Comparison of ENCODE assay signal across 1 cellular context in the genomic region with DNA sequence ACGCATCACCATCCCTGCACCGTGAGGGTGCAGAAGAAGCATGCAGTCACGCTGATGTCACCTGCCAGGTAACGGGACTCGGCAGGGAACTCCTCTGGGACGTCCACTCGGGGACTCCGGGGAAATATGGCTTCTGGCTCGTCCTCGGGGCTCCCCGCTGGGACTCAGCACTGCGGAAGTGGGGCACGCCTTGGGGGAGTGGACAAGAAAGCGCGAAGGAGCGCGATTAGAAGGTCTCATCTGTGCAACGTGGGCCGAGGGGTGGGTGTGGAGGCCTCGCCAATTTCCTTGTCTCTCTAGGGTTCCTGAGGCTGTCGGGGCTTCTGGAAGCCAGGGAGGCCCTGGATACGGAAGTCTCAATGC.
TF ChIP-seq lines count a peak whose summit lies in the region.

No MANE protein-coding gene starts in this region.

TF ChIP-seq in H1, 55 proteins besides CTCF, POLR2A, EP300 and RAD21 (continued from another document):
- TF ChIP-seq, protein P1, sequence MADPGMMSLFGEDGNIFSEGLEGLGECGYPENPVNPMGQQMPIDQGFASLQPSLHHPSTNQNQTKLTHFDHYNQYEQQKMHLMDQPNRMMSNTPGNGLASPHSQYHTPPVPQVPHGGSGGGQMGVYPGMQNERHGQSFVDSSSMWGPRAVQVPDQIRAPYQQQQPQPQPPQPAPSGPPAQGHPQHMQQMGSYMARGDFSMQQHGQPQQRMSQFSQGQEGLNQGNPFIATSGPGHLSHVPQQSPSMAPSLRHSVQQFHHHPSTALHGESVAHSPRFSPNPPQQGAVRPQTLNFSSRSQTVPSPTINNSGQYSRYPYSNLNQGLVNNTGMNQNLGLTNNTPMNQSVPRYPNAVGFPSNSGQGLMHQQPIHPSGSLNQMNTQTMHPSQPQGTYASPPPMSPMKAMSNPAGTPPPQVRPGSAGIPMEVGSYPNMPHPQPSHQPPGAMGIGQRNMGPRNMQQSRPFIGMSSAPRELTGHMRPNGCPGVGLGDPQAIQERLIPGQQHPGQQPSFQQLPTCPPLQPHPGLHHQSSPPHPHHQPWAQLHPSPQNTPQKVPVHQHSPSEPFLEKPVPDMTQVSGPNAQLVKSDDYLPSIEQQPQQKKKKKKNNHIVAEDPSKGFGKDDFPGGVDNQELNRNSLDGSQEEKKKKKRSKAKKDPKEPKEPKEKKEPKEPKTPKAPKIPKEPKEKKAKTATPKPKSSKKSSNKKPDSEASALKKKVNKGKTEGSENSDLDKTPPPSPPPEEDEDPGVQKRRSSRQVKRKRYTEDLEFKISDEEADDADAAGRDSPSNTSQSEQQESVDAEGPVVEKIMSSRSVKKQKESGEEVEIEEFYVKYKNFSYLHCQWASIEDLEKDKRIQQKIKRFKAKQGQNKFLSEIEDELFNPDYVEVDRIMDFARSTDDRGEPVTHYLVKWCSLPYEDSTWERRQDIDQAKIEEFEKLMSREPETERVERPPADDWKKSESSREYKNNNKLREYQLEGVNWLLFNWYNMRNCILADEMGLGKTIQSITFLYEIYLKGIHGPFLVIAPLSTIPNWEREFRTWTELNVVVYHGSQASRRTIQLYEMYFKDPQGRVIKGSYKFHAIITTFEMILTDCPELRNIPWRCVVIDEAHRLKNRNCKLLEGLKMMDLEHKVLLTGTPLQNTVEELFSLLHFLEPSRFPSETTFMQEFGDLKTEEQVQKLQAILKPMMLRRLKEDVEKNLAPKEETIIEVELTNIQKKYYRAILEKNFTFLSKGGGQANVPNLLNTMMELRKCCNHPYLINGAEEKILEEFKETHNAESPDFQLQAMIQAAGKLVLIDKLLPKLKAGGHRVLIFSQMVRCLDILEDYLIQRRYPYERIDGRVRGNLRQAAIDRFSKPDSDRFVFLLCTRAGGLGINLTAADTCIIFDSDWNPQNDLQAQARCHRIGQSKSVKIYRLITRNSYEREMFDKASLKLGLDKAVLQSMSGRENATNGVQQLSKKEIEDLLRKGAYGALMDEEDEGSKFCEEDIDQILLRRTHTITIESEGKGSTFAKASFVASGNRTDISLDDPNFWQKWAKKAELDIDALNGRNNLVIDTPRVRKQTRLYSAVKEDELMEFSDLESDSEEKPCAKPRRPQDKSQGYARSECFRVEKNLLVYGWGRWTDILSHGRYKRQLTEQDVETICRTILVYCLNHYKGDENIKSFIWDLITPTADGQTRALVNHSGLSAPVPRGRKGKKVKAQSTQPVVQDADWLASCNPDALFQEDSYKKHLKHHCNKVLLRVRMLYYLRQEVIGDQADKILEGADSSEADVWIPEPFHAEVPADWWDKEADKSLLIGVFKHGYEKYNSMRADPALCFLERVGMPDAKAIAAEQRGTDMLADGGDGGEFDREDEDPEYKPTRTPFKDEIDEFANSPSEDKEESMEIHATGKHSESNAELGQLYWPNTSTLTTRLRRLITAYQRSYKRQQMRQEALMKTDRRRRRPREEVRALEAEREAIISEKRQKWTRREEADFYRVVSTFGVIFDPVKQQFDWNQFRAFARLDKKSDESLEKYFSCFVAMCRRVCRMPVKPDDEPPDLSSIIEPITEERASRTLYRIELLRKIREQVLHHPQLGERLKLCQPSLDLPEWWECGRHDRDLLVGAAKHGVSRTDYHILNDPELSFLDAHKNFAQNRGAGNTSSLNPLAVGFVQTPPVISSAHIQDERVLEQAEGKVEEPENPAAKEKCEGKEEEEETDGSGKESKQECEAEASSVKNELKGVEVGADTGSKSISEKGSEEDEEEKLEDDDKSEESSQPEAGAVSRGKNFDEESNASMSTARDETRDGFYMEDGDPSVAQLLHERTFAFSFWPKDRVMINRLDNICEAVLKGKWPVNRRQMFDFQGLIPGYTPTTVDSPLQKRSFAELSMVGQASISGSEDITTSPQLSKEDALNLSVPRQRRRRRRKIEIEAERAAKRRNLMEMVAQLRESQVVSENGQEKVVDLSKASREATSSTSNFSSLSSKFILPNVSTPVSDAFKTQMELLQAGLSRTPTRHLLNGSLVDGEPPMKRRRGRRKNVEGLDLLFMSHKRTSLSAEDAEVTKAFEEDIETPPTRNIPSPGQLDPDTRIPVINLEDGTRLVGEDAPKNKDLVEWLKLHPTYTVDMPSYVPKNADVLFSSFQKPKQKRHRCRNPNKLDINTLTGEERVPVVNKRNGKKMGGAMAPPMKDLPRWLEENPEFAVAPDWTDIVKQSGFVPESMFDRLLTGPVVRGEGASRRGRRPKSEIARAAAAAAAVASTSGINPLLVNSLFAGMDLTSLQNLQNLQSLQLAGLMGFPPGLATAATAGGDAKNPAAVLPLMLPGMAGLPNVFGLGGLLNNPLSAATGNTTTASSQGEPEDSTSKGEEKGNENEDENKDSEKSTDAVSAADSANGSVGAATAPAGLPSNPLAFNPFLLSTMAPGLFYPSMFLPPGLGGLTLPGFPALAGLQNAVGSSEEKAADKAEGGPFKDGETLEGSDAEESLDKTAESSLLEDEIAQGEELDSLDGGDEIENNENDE (IDR thresholded peaks at IDR 0.05; ENCODE audit: insufficient replicate concordance, low read length): no peak
- no peak for TF ChIP-seq CBX8 (IDR thresholded peaks at IDR 0.05; ENCODE audit: borderline replicate concordance, low read depth, low read length)
- no peak for TF ChIP-seq TBP (IDR thresholded peaks at IDR 0.05; ENCODE audit: low read depth, low read length)
- no peak for TF ChIP-seq PHF8 (conservative IDR thresholded peaks at IDR 0.05; ENCODE audit: low read depth, low read length)
- TF ChIP-seq SP4 (IDR thresholded peaks at IDR 0.05; ENCODE audit: low read length): no peak
TF ChIP-seq in H1: peak in this region for 0.
